Comparison of ENCODE assay signal across 13 cellular contexts in the genomic region with DNA sequence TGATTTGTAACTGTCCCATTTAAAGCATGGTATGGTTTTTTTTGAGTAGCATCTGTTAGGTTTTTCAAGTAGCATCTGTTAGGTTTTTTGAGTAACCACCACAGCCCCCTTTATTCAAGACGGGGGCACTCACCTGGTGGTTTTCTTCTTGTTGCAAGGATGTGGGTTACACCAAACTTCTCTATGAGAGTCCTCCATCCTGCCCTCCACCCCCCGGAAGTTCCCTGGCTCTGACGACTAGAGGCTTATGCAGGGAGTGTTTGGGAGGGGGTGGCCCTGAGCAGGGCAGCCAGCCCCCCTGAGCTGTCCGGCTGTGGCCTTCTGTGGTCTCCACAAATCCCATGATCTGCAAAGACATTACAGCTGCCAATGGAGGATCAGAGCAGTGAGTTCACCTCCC. TPM values are rescaled to one million over a fixed set of nuclear protein-coding genes. Genes with fewer than 3 reads are reported as not detected.
DNase-seq lines count a peak whose midpoint lies in the region; ATAC-seq lines count a peak whose summit lies in the region.
"Had no signal": no experiment of that assay in that cellular context is flagged by ENCODE, and none has a peak within 500 bp of the region (broad histone marks: within the 10 kb centered on the region; RNA-seq: fewer than 3 reads in every experiment).

No MANE protein-coding gene starts in this region.

- ATAC-seq in stimulated activated naive CD8-positive, alpha-beta T cell treated with anti-CD3 and anti-CD28 coated beads, Interleukin-15, Interleukin-2, amounts not matched to agents 100 U/mL and 50 U/mL, for 24 hours: peak; percentile 55

- H3K4me3 Mint-ChIP-seq in activated naive CD8-positive, alpha-beta T cell treated with anti-CD3 and anti-CD28 coated beads for 36 hours: no peak overlapping the region

- peaks cover 10% of the 10 kb centered on the region for H3K36me3 Mint-ChIP-seq in activated naive CD8-positive, alpha-beta T cell treated with anti-CD3 and anti-CD28 coated beads for 36 hours

- H3K36me3 ChIP-seq in H7 (replicated peaks; ENCODE audit: control insufficient read depth, insufficient read depth, low read length): no peaks in the 10 kb centered on the region; the same call in 1 of the 2 replicates

- DNase-seq in activated naive CD4-positive, alpha-beta T cell treated with Interleukin-2 at 50 U/mL for 16 hours: peak; percentile 13
- DNase-seq in activated naive CD4-positive, alpha-beta T cell treated with anti-CD3 and anti-CD28 coated beads, Interleukin-2, amount 50 U/mL, for 16 hours: no peak
- DNase-seq in NCI-H524 treated with DMSO at 0.1 percent for 48 hours (lab: John Stamatoyannopoulos, UW) (peak; percentile 67), SIG-M5 (lab: John Stamatoyannopoulos, UW) (no peak), H7 (no peak), glomerular visceral epithelial cell (ENCODE audit: extremely low spot score) (no peak)
- DNase-seq in activated naive CD8-positive, alpha-beta T cell treated with anti-CD3 and anti-CD28 coated beads for 36 hours: peak; percentile 19
- DNase-seq in stimulated activated naive CD8-positive, alpha-beta T cell treated with anti-CD3 and anti-CD28 coated beads, Interleukin-15, Interleukin-2, amounts not matched to agents 100 U/mL and 50 U/mL, for 24 hours: peak; percentile 12
- DNase-seq: glutamatergic neuron, NCI-H146, NCI-H748 treated with DMSO at 0.1 percent for 48 hours, Right ventricle myocardium superior had no signal

- H3K27ac Mint-ChIP-seq in activated naive CD8-positive, alpha-beta T cell treated with anti-CD3 and anti-CD28 coated beads for 36 hours: no peak overlapping the region
- H3K27ac Mint-ChIP-seq: IgD-negative memory B cell had no signal

- H3K4me1 Mint-ChIP-seq in activated naive CD8-positive, alpha-beta T cell treated with anti-CD3 and anti-CD28 coated beads for 36 hours: peaks cover 25% of the 10 kb centered on the region

- H3K4me3 ChIP-seq in H7 (ENCODE audit: insufficient read depth, low read depth, low read length): no peak overlapping the region

- no peaks in the 10 kb centered on the region for H3K27me3 ChIP-seq in H7 (ENCODE audit: control insufficient read depth, insufficient read depth, low read length)

- peaks cover 22% of the 10 kb centered on the region for H3K9me3 Mint-ChIP-seq in activated naive CD8-positive, alpha-beta T cell treated with anti-CD3 and anti-CD28 coated beads for 36 hours

- H3K27me3 Mint-ChIP-seq in activated naive CD8-positive, alpha-beta T cell treated with anti-CD3 and anti-CD28 coated beads for 36 hours: peaks cover 7% of the 10 kb centered on the region
- H3K27me3 Mint-ChIP-seq: IgD-negative memory B cell had no signal

RNA-seq across cellular contexts. Expression of a gene that starts 39.3 kb away (rescaled TPM):
- total RNA-seq in activated naive CD8-positive, alpha-beta T cell treated with anti-CD3 and anti-CD28 coated beads for 36 hours: under 1 TPM; 0.14 to 0.43 TPM
- total RNA-seq in H7 (2014; rRNA removed; shearing (Covaris generic)): 16.0 and 24.6 TPM in 2 replicates

Comparison
In these comparisons a context has a peak if more than half of its experiments do, and no peak if none do; other contexts are left out.
1. DNase-seq: peak in activated naive CD4-positive, alpha-beta T cell treated with Interleukin-2 at 50 U/mL for 16 hours (single experiment), NCI-H524 treated with DMSO at 0.1 percent for 48 hours (single experiment), activated naive CD8-positive, alpha-beta T cell treated with anti-CD3 and anti-CD28 coated beads for 36 hours (single experiment) and stimulated activated naive CD8-positive, alpha-beta T cell treated with anti-CD3 and anti-CD28 coated beads, Interleukin-15, Interleukin-2, amounts not matched to agents 100 U/mL and 50 U/mL, for 24 hours (single experiment); none in activated naive CD4-positive, alpha-beta T cell treated with anti-CD3 and anti-CD28 coated beads, Interleukin-2, amount 50 U/mL, for 16 hours (single experiment), SIG-M5 (single experiment), H7 (single experiment) and glomerular visceral epithelial cell (single experiment).
2. RNA of a gene that starts 39.3 kb away (total RNA-seq): 16.0 to 24.6 TPM in H7; 0.14 to 0.43 TPM in activated naive CD8-positive, alpha-beta T cell treated with anti-CD3 and anti-CD28 coated beads for 36 hours; every median in the first group is over 10 times any median in the second.